In genomic region chr1:31662463-31662862, GRCh38 we compare ENCODE assay signal across 20 cellular contexts. TPM values are rescaled to one million over a fixed set of nuclear protein-coding genes. Genes with fewer than 3 reads are reported as not detected.
"Had no signal": no experiment of that assay in that cellular context is flagged by ENCODE, and none has a peak within 500 bp of the region (broad histone marks: within the 10 kb centered on the region; RNA-seq: fewer than 3 reads in every experiment).

No MANE protein-coding gene starts in this region.

- H3K9me3 ChIP-seq: MG63, SJCRH30 had no signal

- DNase-seq: KBM-7, MG63, NCI-H1092, NCI-H1105 treated with DMSO at 0.1 percent for 48 hours, NCI-H1417 treated with DMSO at 0.1 percent for 48 hours, NCI-H146, NCI-H1694 treated with DMSO at 0.1 percent for 48 hours, NCI-H1930, NCI-H2081, NCI-H2107, NCI-H2227 treated with DMSO at 0.1 percent for 48 hours, NCI-H524 treated with DMSO at 0.1 percent for 48 hours, NCI-H69, NCI-H774, PC-3, SHP77 treated with DMSO at 0.1 percent for 48 hours, SJCRH30 had no signal

- H3K36me3 ChIP-seq: SJCRH30 had no signal

- H3K4me3 ChIP-seq: MG63, SJCRH30 had no signal

- H3K27ac ChIP-seq: SJCRH30 had no signal

- H3K27me3 ChIP-seq: MG63 had no signal

RNA-seq across cellular contexts. Expression of gene COL16A1, which starts 41.4 kb away (rescaled TPM):
- total RNA-seq: OCI-LY7 had no signal

RNA-seq across cellular contexts. Expression of gene HCRTR1, which starts 45.0 kb away (rescaled TPM):
- total RNA-seq: HT-29, NCI-H460, OCI-LY7, PC-3, SJCRH30 had no signal
